In the genomic region with DNA sequence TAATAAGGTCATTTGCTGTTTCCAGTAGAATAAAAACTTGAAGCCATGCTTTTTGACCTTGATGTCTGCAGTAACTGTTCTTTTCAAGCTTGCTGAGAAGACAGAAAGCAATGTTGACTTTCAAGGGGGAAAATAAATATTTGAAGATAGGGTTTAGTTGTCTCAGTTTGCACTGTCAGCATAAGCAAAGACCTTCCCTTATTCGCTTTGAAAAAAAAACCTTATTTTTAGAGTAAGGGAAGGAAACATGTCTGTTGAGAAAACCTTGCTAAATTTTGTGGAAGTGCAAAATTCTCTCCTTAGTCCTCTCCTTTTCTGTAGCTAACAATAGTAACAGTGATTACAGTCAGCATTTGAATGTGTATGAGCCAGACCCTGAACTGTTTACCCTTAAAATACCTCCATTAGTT, we compare ENCODE assay signal across 1 cellular context.
TF ChIP-seq lines count a peak whose summit lies in the region.

No MANE protein-coding gene starts in this region.

TF ChIP-seq in HepG2, 621 proteins besides CTCF, POLR2A, EP300 and RAD21 (continued from another document and continues in another):
- TF ChIP-seq, protein P1, sequence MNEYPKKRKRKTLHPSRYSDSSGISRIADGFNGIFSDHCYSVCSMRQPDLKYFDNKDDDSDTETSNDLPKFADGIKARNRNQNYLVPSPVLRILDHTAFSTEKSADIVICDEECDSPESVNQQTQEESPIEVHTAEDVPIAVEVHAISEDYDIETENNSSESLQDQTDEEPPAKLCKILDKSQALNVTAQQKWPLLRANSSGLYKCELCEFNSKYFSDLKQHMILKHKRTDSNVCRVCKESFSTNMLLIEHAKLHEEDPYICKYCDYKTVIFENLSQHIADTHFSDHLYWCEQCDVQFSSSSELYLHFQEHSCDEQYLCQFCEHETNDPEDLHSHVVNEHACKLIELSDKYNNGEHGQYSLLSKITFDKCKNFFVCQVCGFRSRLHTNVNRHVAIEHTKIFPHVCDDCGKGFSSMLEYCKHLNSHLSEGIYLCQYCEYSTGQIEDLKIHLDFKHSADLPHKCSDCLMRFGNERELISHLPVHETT (CRISPR knock-in tag; conservative IDR thresholded peaks at IDR 0.05) = no peak
- TF ChIP-seq ZNF317 (CRISPR knock-in tag; IDR thresholded peaks at IDR 0.05) (no peak), HMG20B (CRISPR knock-in tag; conservative IDR thresholded peaks at IDR 0.05) (no peak), TMF1 (CRISPR knock-in tag; IDR thresholded peaks at IDR 0.05; ENCODE audit: low read depth) (no peak), ZNF660 (CRISPR knock-in tag; IDR thresholded peaks at IDR 0.05; ENCODE audit: borderline replicate concordance, low read depth) (no peak), CHCHD3 (CRISPR knock-in tag; IDR thresholded peaks at IDR 0.05) (no peak), ZBTB20 (CRISPR knock-in tag; IDR thresholded peaks at IDR 0.05; ENCODE audit: borderline replicate concordance, low read depth) (peak; percentile 56; the same call in 1 of the 2 replicates), RELA (CRISPR knock-in tag; IDR thresholded peaks at IDR 0.05) (no peak), ARNT (IDR thresholded peaks at IDR 0.05) (no peak), FOXK2 (IDR thresholded peaks at IDR 0.05) (no peak), POLR2G (IDR thresholded peaks at IDR 0.05; ENCODE audit: low read depth, low read length) (no peak), KDM2A (CRISPR knock-in tag; IDR thresholded peaks at IDR 0.05; ENCODE audit: borderline replicate concordance, low read depth) (no peak), ZNF879 (CRISPR knock-in tag; IDR thresholded peaks at IDR 0.05) (no peak), KMT2B (CRISPR knock-in tag; IDR thresholded peaks at IDR 0.05) (no peak), ZNF484 (CRISPR knock-in tag; IDR thresholded peaks at IDR 0.05; ENCODE audit: borderline replicate concordance, low read depth) (no peak), PAWR (CRISPR knock-in tag; IDR thresholded peaks at IDR 0.05; ENCODE audit: borderline replicate concordance) (no peak), ZBTB7B (CRISPR knock-in tag; IDR thresholded peaks at IDR 0.05) (0 out of 2 replicates have a peak, but pooled peaks have one; percentile 43), SMAD1 (CRISPR knock-in tag; IDR thresholded peaks at IDR 0.05; ENCODE audit: borderline replicate concordance, low read depth) (no peak), PPARG (CRISPR knock-in tag; conservative IDR thresholded peaks at IDR 0.05) (peak; percentile 79), ATM (IDR thresholded peaks at IDR 0.05; ENCODE audit: borderline replicate concordance) (no peak), ZNF564 (CRISPR knock-in tag; IDR thresholded peaks at IDR 0.05) (no peak), ZBTB8A (CRISPR knock-in tag; IDR thresholded peaks at IDR 0.05; ENCODE audit: borderline replicate concordance, low read depth) (no peak), ZNF431 (CRISPR knock-in tag; IDR thresholded peaks at IDR 0.05; ENCODE audit: borderline replicate concordance, low read depth) (no peak), ZNF550 (CRISPR knock-in tag; IDR thresholded peaks at IDR 0.05; ENCODE audit: borderline replicate concordance) (no peak), NCOA5 (CRISPR knock-in tag; IDR thresholded peaks at IDR 0.05) (no peak)
- TF ChIP-seq, protein P2, sequence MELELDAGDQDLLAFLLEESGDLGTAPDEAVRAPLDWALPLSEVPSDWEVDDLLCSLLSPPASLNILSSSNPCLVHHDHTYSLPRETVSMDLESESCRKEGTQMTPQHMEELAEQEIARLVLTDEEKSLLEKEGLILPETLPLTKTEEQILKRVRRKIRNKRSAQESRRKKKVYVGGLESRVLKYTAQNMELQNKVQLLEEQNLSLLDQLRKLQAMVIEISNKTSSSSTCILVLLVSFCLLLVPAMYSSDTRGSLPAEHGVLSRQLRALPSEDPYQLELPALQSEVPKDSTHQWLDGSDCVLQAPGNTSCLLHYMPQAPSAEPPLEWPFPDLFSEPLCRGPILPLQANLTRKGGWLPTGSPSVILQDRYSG (CRISPR knock-in tag; IDR thresholded peaks at IDR 0.05) = no peak
- TF ChIP-seq, protein P3, sequence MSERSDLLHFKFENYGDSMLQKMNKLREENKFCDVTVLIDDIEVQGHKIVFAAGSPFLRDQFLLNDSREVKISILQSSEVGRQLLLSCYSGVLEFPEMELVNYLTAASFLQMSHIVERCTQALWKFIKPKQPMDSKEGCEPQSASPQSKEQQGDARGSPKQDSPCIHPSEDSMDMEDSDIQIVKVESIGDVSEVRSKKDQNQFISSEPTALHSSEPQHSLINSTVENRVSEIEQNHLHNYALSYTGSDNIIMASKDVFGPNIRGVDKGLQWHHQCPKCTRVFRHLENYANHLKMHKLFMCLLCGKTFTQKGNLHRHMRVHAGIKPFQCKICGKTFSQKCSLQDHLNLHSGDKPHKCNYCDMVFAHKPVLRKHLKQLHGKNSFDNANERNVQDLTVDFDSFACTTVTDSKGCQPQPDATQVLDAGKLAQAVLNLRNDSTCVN (CRISPR knock-in tag; IDR thresholded peaks at IDR 0.05; ENCODE audit: borderline replicate concordance) = no peak
- TF ChIP-seq, protein P4, sequence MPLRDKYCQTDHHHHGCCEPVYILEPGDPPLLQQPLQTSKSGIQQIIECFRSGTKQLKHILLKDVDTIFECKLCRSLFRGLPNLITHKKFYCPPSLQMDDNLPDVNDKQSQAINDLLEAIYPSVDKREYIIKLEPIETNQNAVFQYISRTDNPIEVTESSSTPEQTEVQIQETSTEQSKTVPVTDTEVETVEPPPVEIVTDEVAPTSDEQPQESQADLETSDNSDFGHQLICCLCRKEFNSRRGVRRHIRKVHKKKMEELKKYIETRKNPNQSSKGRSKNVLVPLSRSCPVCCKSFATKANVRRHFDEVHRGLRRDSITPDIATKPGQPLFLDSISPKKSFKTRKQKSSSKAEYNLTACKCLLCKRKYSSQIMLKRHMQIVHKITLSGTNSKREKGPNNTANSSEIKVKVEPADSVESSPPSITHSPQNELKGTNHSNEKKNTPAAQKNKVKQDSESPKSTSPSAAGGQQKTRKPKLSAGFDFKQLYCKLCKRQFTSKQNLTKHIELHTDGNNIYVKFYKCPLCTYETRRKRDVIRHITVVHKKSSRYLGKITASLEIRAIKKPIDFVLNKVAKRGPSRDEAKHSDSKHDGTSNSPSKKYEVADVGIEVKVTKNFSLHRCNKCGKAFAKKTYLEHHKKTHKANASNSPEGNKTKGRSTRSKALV (CRISPR knock-in tag; IDR thresholded peaks at IDR 0.05) = no peak
- TF ChIP-seq, protein P5, sequence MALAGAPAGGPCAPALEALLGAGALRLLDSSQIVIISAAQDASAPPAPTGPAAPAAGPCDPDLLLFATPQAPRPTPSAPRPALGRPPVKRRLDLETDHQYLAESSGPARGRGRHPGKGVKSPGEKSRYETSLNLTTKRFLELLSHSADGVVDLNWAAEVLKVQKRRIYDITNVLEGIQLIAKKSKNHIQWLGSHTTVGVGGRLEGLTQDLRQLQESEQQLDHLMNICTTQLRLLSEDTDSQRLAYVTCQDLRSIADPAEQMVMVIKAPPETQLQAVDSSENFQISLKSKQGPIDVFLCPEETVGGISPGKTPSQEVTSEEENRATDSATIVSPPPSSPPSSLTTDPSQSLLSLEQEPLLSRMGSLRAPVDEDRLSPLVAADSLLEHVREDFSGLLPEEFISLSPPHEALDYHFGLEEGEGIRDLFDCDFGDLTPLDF (CRISPR knock-in tag; IDR thresholded peaks at IDR 0.05) = no peak
- TF ChIP-seq, protein P6, sequence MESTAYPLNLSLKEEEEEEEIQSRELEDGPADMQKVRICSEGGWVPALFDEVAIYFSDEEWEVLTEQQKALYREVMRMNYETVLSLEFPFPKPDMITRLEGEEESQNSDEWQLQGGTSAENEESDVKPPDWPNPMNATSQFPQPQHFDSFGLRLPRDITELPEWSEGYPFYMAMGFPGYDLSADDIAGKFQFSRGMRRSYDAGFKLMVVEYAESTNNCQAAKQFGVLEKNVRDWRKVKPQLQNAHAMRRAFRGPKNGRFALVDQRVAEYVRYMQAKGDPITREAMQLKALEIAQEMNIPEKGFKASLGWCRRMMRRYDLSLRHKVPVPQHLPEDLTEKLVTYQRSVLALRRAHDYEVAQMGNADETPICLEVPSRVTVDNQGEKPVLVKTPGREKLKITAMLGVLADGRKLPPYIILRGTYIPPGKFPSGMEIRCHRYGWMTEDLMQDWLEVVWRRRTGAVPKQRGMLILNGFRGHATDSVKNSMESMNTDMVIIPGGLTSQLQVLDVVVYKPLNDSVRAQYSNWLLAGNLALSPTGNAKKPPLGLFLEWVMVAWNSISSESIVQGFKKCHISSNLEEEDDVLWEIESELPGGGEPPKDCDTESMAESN (CRISPR knock-in tag; conservative IDR thresholded peaks at IDR 0.05) = no peak
- TF ChIP-seq, protein P7, sequence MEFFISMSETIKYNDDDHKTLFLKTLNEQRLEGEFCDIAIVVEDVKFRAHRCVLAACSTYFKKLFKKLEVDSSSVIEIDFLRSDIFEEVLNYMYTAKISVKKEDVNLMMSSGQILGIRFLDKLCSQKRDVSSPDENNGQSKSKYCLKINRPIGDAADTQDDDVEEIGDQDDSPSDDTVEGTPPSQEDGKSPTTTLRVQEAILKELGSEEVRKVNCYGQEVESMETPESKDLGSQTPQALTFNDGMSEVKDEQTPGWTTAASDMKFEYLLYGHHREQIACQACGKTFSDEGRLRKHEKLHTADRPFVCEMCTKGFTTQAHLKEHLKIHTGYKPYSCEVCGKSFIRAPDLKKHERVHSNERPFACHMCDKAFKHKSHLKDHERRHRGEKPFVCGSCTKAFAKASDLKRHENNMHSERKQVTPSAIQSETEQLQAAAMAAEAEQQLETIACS (CRISPR knock-in tag; IDR thresholded peaks at IDR 0.05) = no peak
- TF ChIP-seq, protein P8, sequence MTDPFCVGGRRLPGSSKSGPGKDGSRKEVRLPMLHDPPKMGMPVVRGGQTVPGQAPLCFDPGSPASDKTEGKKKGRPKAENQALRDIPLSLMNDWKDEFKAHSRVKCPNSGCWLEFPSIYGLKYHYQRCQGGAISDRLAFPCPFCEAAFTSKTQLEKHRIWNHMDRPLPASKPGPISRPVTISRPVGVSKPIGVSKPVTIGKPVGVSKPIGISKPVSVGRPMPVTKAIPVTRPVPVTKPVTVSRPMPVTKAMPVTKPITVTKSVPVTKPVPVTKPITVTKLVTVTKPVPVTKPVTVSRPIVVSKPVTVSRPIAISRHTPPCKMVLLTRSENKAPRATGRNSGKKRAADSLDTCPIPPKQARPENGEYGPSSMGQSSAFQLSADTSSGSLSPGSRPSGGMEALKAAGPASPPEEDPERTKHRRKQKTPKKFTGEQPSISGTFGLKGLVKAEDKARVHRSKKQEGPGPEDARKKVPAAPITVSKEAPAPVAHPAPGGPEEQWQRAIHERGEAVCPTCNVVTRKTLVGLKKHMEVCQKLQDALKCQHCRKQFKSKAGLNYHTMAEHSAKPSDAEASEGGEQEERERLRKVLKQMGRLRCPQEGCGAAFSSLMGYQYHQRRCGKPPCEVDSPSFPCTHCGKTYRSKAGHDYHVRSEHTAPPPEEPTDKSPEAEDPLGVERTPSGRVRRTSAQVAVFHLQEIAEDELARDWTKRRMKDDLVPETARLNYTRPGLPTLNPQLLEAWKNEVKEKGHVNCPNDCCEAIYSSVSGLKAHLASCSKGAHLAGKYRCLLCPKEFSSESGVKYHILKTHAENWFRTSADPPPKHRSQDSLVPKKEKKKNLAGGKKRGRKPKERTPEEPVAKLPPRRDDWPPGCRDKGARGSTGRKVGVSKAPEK (CRISPR knock-in tag; IDR thresholded peaks at IDR 0.05; ENCODE audit: borderline replicate concordance) = no peak
- TF ChIP-seq, protein P9, sequence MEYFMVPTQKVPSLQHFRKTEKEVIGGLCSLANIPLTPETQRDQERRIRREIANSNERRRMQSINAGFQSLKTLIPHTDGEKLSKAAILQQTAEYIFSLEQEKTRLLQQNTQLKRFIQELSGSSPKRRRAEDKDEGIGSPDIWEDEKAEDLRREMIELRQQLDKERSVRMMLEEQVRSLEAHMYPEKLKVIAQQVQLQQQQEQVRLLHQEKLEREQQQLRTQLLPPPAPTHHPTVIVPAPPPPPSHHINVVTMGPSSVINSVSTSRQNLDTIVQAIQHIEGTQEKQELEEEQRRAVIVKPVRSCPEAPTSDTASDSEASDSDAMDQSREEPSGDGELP (IDR thresholded peaks at IDR 0.05; ENCODE audit: borderline replicate concordance, low read depth) = no peak
- TF ChIP-seq, protein P10, sequence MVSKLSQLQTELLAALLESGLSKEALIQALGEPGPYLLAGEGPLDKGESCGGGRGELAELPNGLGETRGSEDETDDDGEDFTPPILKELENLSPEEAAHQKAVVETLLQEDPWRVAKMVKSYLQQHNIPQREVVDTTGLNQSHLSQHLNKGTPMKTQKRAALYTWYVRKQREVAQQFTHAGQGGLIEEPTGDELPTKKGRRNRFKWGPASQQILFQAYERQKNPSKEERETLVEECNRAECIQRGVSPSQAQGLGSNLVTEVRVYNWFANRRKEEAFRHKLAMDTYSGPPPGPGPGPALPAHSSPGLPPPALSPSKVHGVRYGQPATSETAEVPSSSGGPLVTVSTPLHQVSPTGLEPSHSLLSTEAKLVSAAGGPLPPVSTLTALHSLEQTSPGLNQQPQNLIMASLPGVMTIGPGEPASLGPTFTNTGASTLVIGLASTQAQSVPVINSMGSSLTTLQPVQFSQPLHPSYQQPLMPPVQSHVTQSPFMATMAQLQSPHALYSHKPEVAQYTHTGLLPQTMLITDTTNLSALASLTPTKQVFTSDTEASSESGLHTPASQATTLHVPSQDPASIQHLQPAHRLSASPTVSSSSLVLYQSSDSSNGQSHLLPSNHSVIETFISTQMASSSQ (IDR thresholded peaks at IDR 0.05; ENCODE audit: low read depth) = no peak
- TF ChIP-seq, protein P10 (CRISPR knock-in tag; IDR thresholded peaks at IDR 0.05; ENCODE audit: borderline replicate concordance) = peak; percentile 51; the same call in 1 of the 2 replicates
- TF ChIP-seq, protein P11, sequence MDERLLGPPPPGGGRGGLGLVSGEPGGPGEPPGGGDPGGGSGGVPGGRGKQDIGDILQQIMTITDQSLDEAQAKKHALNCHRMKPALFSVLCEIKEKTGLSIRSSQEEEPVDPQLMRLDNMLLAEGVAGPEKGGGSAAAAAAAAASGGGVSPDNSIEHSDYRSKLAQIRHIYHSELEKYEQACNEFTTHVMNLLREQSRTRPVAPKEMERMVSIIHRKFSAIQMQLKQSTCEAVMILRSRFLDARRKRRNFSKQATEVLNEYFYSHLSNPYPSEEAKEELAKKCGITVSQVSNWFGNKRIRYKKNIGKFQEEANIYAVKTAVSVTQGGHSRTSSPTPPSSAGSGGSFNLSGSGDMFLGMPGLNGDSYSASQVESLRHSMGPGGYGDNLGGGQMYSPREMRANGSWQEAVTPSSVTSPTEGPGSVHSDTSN (CRISPR knock-in tag; IDR thresholded peaks at IDR 0.05) = no peak
